In the genomic region with DNA sequence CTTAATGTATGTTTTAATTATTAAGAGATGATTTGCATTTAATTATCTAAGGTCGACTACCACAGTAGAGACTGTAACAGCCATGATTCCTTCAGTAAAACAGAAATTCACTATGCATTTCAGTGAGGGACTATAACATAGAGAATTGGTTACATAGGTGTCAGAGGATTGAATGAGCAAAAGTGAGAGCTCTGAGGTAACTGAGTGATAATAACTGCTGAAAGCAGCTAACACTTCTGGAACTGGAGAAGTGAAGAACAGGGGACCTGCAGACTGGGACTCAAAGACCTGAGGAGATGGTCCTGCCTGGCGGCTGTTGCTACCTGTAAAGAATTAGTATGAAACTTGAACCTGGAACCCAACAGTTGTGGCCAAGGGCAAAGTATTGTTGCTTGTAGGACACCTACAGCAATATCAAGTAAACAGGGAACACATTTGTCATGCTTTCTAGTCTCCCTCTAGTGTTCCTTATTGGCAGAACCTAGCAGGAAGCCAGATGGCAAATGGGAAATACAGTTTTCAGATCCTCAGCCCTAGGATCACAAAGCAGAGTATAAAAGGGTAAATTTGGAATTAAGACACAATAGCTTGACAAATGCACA, we compare ENCODE assay signal across 8 cellular contexts.
DNase-seq lines count a peak whose midpoint lies in the region; ATAC-seq and TF ChIP-seq lines count a peak whose summit lies in the region.

No MANE protein-coding gene starts in this region.

- intact Hi-C loops in IMR-90 (cut with micrococcal nuclease) = no loop called here

- H3K4ac ChIP-seq in IMR-90 (ENCODE audit: low read depth, low read length) = no peak overlapping the region

- H2BK5ac ChIP-seq in IMR-90 (ENCODE audit: low read depth, low read length, poor library complexity, severe bottlenecking) = no peak overlapping the region

- H3K23ac ChIP-seq in IMR-90 (ENCODE audit: low read depth, low read length) = no peak overlapping the region

- no peaks in the 10 kb centered on the region for H4K20me1 ChIP-seq in IMR-90 (ENCODE audit: insufficient read depth, low read length)

- no peak overlapping the region for H3K14ac ChIP-seq in IMR-90 (replicated peaks; ENCODE audit: low read depth, low read length)

- no peak overlapping the region for H4K91ac ChIP-seq in IMR-90 (ENCODE audit: insufficient read depth, low read depth, low read length)

- POLR2A ChIA-PET in IMR-90 (lab: Charles Lee; ENCODE audit: unreplicated experiment) = no interaction called here

- H3K4me2 ChIP-seq in IMR-90 (ENCODE audit: low read depth, low read length) = no peak overlapping the region

- no peak overlapping the region for H4K8ac ChIP-seq in IMR-90 (ENCODE audit: low read depth in 2 of 2, low read length in 2 of 2)

- no peak overlapping the region for H3K56ac ChIP-seq in IMR-90 (ENCODE audit: extremely low read depth, insufficient read depth, low read length)

- H3K9me1 ChIP-seq in IMR-90 (ENCODE audit: insufficient read depth, low read length) = peaks cover 4% of the 10 kb centered on the region

- TF ChIP-seq CTCF in IMR-90 (conservative IDR thresholded peaks at IDR 0.05; ENCODE audit: low read depth, low read length) = peak; percentile 40
- TF ChIP-seq CTCF in fibroblast of the aortic adventitia (IDR thresholded peaks at IDR 0.05; ENCODE audit: insufficient read depth, low read length) = peak; percentile 65
- peak; percentile 68 for TF ChIP-seq CTCF in retinal pigment epithelial cell (conservative IDR thresholded peaks at IDR 0.05; ENCODE audit: low read depth, low read length)

- no peak overlapping the region for H2BK20ac ChIP-seq in IMR-90 (ENCODE audit: low read depth, low read length)

- H3K27me3 ChIP-seq in IMR-90 (ENCODE audit: control insufficient read depth, insufficient read depth, low read length) = no peaks in the 10 kb centered on the region

- in situ Hi-C loops in IMR-90 (cut with MboI; ENCODE audit: low sequenced_read_pairs) = no loop called here

- dilution Hi-C loops in IMR-90 (cut with HindIII; ENCODE audit: low sequenced_read_pairs, unreplicated experiment) = no loop called here

- ATAC-seq in GM21576 (IDR thresholded peaks at IDR 0.05; ENCODE audit: unreplicated experiment) (peak; percentile 66), IMR-90 (ENCODE audit: low read depth) (peak; percentile 56; the same call in 1 of the 2 replicates)

- H3K36me3 ChIP-seq in IMR-90 (ENCODE audit: control insufficient read depth, insufficient read depth, low read length) = no peaks in the 10 kb centered on the region

- H2AFZ ChIP-seq in IMR-90 (replicated peaks; ENCODE audit: low read length, poor library complexity) = peak overlapping the region; percentile 60

- no peak overlapping the region for H2AK5ac ChIP-seq in IMR-90 (ENCODE audit: low read depth, low read length)

- H3K18ac ChIP-seq in IMR-90 (ENCODE audit: low read depth, low read length) = no peak overlapping the region

- H3K4me1 ChIP-seq in IMR-90 (ENCODE audit: control insufficient read depth, insufficient read depth, low read length) = no peaks in the 10 kb centered on the region

- H2BK120ac ChIP-seq in IMR-90 (ENCODE audit: low read depth, low read length) = no peak overlapping the region

- WGBS in IMR-90 (ENCODE audit: extremely low coverage in 2 of 2, insufficient read length in 1 of 2), 2 experiments = no CpG with 5 or more reads among the region's 2 CpGs

- H2BK15ac ChIP-seq in IMR-90 (ENCODE audit: low read depth, low read length) = no peak overlapping the region

- TF ChIP-seq POLR2A in IMR-90 (IDR thresholded peaks at IDR 0.05; ENCODE audit: low read depth, low read length) = no peak

- H4K5ac ChIP-seq in IMR-90 (ENCODE audit: low read depth, low read length) = no peak overlapping the region

- peak; percentile 40; the same call in 1 of the 2 replicates for TF ChIP-seq RAD21 in IMR-90 (IDR thresholded peaks at IDR 0.05; ENCODE audit: low read length)

- H2AK9ac ChIP-seq in IMR-90 (replicated peaks; ENCODE audit: low read depth, low read length, poor library complexity) = no peak overlapping the region

- H3K27ac ChIP-seq in IMR-90 (ENCODE audit: insufficient read depth, low read length) = no peak overlapping the region

- BruUV-seq in IMR-90 (replicated peaks; lab: Mats Ljungman, UMichigan) = no TSS peak

- CTCF ChIA-PET in IMR-90 (lab: Yijun Ruan, JAX) = interaction anchor here (1.0 kb wide), 1 partner anchor 9 kb away, joined by 3 read pairs; no protein-coding TSS in a partner anchor

- no peaks in the 10 kb centered on the region for H3K9me3 ChIP-seq in IMR-90 (ENCODE audit: control insufficient read depth, insufficient read depth, low read length)

- H3K4me3 ChIP-seq in IMR-90 (ENCODE audit: insufficient read depth, low read depth, low read length) = no peak overlapping the region
- H3K4me3 ChIP-seq in fibroblast of the aortic adventitia (ENCODE audit: low read depth, low read length) = no peak overlapping the region
- H3K4me3 ChIP-seq in retinal pigment epithelial cell (ENCODE audit: low read length) = no peak overlapping the region

- H3K79me1 ChIP-seq in IMR-90 (ENCODE audit: low read depth in 1 of 2, low read length in 2 of 2) = peaks cover 3 to 5% of the 10 kb centered on the region in 2 experiments; a peak in 2 of 4 replicates

- DNase-seq in GDM1 (lab: John Stamatoyannopoulos, UW) = peak; percentile 21
- DNase-seq in IMR-90 = peak; percentile 22
- DNase-seq in RPMI7951 (ENCODE audit: low read depth) = peak; percentile 45
- DNase-seq in fibroblast of the aortic adventitia (ENCODE audit: low read depth) = peak; percentile 30
- DNase-seq in retinal pigment epithelial cell (ENCODE audit: low read depth) = peak; percentile 2
- no peak for DNase-seq in NK-92 treated with Interleukin-12 subunit alpha and Interleukin-12 subunit beta, amount 100 ng/mL, for 24 hours (lab: John Stamatoyannopoulos, UW)
- DNase-seq in activated effector memory CD4-positive, alpha-beta T cell treated with anti-CD3 and anti-CD28 coated beads, Interleukin-2, amount 50 U/mL, for 16 hours = no peak

- no peak overlapping the region for H3K9ac ChIP-seq in IMR-90 (ENCODE audit: low read depth, low read length)

TF ChIP-seq in IMR-90, 13 proteins besides CTCF, POLR2A, EP300 and RAD21:
- no peak for TF ChIP-seq CEBPB (IDR thresholded peaks at IDR 0.05; ENCODE audit: low read depth, low read length)
- TF ChIP-seq MAFK (IDR thresholded peaks at IDR 0.05; ENCODE audit: low read depth, low read length) = no peak
- no peak for TF ChIP-seq NFE2L2 (IDR thresholded peaks at IDR 0.05; ENCODE audit: low read depth, low read length)
- no peak for TF ChIP-seq RCOR1 (IDR thresholded peaks at IDR 0.05; ENCODE audit: insufficient replicate concordance, low read length)
- no peak for TF ChIP-seq RFX5 (IDR thresholded peaks at IDR 0.05; ENCODE audit: low read depth, low read length)
- no peak for TF ChIP-seq BHLHE40 (IDR thresholded peaks at IDR 0.05; ENCODE audit: low read depth, low read length)
- no peak for TF ChIP-seq CHD1 (IDR thresholded peaks at IDR 0.05; ENCODE audit: low read depth, low read length)
- TF ChIP-seq FOS (IDR thresholded peaks at IDR 0.05; ENCODE audit: low read depth, low read length) = no peak
- TF ChIP-seq, protein P1, sequence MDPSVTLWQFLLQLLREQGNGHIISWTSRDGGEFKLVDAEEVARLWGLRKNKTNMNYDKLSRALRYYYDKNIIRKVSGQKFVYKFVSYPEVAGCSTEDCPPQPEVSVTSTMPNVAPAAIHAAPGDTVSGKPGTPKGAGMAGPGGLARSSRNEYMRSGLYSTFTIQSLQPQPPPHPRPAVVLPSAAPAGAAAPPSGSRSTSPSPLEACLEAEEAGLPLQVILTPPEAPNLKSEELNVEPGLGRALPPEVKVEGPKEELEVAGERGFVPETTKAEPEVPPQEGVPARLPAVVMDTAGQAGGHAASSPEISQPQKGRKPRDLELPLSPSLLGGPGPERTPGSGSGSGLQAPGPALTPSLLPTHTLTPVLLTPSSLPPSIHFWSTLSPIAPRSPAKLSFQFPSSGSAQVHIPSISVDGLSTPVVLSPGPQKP (IDR thresholded peaks at IDR 0.05; ENCODE audit: borderline replicate concordance, low read depth, low read length) = no peak
- no peak for TF ChIP-seq SMC3 (IDR thresholded peaks at IDR 0.05; ENCODE audit: low read depth, low read length)
- TF ChIP-seq MAZ (IDR thresholded peaks at IDR 0.05; ENCODE audit: borderline replicate concordance, low read depth, low read length) = no peak
- TF ChIP-seq MXI1 (IDR thresholded peaks at IDR 0.05; ENCODE audit: borderline replicate concordance, low read depth, low read length) = no peak
- TF ChIP-seq, protein P2, sequence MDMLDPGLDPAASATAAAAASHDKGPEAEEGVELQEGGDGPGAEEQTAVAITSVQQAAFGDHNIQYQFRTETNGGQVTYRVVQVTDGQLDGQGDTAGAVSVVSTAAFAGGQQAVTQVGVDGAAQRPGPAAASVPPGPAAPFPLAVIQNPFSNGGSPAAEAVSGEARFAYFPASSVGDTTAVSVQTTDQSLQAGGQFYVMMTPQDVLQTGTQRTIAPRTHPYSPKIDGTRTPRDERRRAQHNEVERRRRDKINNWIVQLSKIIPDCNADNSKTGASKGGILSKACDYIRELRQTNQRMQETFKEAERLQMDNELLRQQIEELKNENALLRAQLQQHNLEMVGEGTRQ (IDR thresholded peaks at IDR 0.05; ENCODE audit: low read depth, low read length) = no peak

Comparison
In these comparisons a context has a peak if more than half of its experiments do, and no peak if none do; other contexts are left out.
1. DNase-seq: peak in GDM1 (single experiment), IMR-90 (single experiment), RPMI7951 (single experiment), fibroblast of the aortic adventitia (single experiment) and retinal pigment epithelial cell (single experiment); none in NK-92 treated with Interleukin-12 subunit alpha and Interleukin-12 subunit beta, amount 100 ng/mL, for 24 hours (single experiment) and activated effector memory CD4-positive, alpha-beta T cell treated with anti-CD3 and anti-CD28 coated beads, Interleukin-2, amount 50 U/mL, for 16 hours (single experiment).
2. Peak in every context shown above with its lines, with median percentiles within 50 percentile points of each other: CTCF ChIP-seq.